10 cellular contexts compared by ENCODE assay signal in the genomic region with DNA sequence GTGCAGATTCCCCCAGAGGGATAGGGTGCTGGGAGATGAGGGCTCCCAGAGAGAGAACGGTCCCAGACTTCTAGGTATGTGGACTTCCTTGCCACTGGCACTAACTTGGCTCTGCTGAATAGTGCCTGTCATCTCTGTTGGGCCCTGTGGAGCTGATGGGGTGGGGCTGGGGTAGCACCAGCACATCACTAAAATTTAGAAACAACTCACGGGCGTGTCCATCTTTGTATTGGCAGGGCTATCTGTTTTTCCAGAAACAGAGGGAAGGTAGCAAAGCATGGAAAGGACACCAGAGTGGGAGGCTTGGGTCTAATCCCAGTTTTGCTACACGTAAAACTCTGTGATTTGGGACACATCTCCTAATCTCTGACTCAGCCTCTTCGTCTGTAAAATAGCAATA. TPM values are rescaled to one million over a fixed set of nuclear protein-coding genes. Genes with fewer than 3 reads are reported as not detected.
DNase-seq lines count a peak whose midpoint lies in the region; ATAC-seq and TF ChIP-seq lines count a peak whose summit lies in the region.
"Had no signal": no experiment of that assay in that cellular context is flagged by ENCODE, and none has a peak within 500 bp of the region (broad histone marks: within the 10 kb centered on the region; RNA-seq: fewer than 3 reads in every experiment).

No MANE protein-coding gene starts in this region.

- 64 to 67% methylated on average over 5 of the region's 5 CpGs for WGBS in heart right ventricle, 2 donors
- WGBS in stomach, 5 donors = 60 to 78% (median 68%) methylated on average over 5 of the region's 5 CpGs

- H3K9me3 ChIP-seq in RWPE2 (ENCODE audit: severe bottlenecking) (no peaks in the 10 kb centered on the region), heart right ventricle (no peaks in the 10 kb centered on the region), stomach (no peaks in the 10 kb centered on the region)

- H3K27me3 ChIP-seq in RWPE2 (ENCODE audit: insufficient read depth, poor library complexity, severe bottlenecking) (no peaks in the 10 kb centered on the region), heart right ventricle (no peaks in the 10 kb centered on the region), stomach (no peaks in the 10 kb centered on the region)

- H3K36me3 ChIP-seq in RWPE2 (ENCODE audit: low read depth) (peaks cover 6% of the 10 kb centered on the region), heart right ventricle (peaks cover 0 to 28% (median 6%) of the 10 kb centered on the region in 9 donors), stomach (peaks cover under 1 to 22% (median 10%) of the 10 kb centered on the region in 4 donors)

- TF ChIP-seq CTCF in RWPE2 (IDR thresholded peaks at IDR 0.05; ENCODE audit: poor library complexity, severe bottlenecking) (no peak), heart right ventricle (IDR thresholded peaks at IDR 0.05) (no peak), stomach (IDR thresholded peaks at IDR 0.05) (no peak)

- TF ChIP-seq POLR2A in stomach (IDR thresholded peaks at IDR 0.05) = no peak

- H3K4me3 ChIP-seq in RWPE2 (ENCODE audit: severe bottlenecking) (no peak overlapping the region), heart right ventricle (peak overlapping the region in 1 of 10 donors; percentile 15), stomach (no peak overlapping the region)

- intact Hi-C loops in heart right ventricle (cut with DNase I) = loop anchor here in 1 of 10 donors (10.0 kb wide), 1 partner anchor 65 kb away; no protein-coding TSS in a partner anchor
- intact Hi-C loops in stomach (cut with DNase I; ENCODE audit: low total_unique reads) = no loop called here

- no peak for TF ChIP-seq EP300 in stomach (IDR thresholded peaks at IDR 0.05)

- DNase-seq in RWPE2 (ENCODE audit: low spot score) (no peak), heart right ventricle (no peak), stomach (no peak), RPMI8226 (no peak), activated T-cell treated with anti-CD3 and anti-CD28 coated beads for 4 hours (no peak)
- DNase-seq in stimulated activated CD4-positive, alpha-beta T cell treated with anti-CD3 and anti-CD28 coated beads, Interleukin-4, amount 100 ng/mL, for 24 hours = no peak
- no peak for DNase-seq in stimulated activated CD4-positive, alpha-beta T cell treated with anti-CD3 and anti-CD28 coated beads, Interleukin-2, amount 100 ng/mL, for 24 hours
- DNase-seq: activated CD4-positive, alpha-beta T cell treated with anti-CD3 and anti-CD28 coated beads, Interleukin-2, amount 50 U/mL, for 4 hours; NCI-H774 had no signal

- ATAC-seq in GM19438 (IDR thresholded peaks at IDR 0.05; ENCODE audit: low read depth, unreplicated experiment) = peak; percentile 39
- no peak for ATAC-seq in RWPE2 (ENCODE audit: low read depth)
- ATAC-seq in heart right ventricle = peak in 7 of 8 donors; percentile 23 to 62 (median 33)

- peaks cover 35% of the 10 kb centered on the region for H3K4me1 ChIP-seq in RWPE2 (ENCODE audit: insufficient read depth, poor library complexity, severe bottlenecking)
- peaks cover 0 to 72% (median 41%) of the 10 kb centered on the region in 9 donors for H3K4me1 ChIP-seq in heart right ventricle
- H3K4me1 ChIP-seq in stomach = peaks cover 11 to 60% (median 28%) of the 10 kb centered on the region in 4 donors

- H3K27ac ChIP-seq in RWPE2 (ENCODE audit: poor library complexity, severe bottlenecking) (peak overlapping the region; percentile 54), heart right ventricle (peak overlapping the region; percentile 51 to 91 (median 80)), stomach (peak overlapping the region; percentile 62 to 80 (median 78))

RNA-seq across cellular contexts. Expression of gene SWAP70, which starts 25.8 kb away (rescaled TPM):
- total RNA-seq in heart right ventricle = 10 to 100 TPM; 15.9 to 33.4 (median 20.8) TPM
- 1 to 10 TPM; 7.8 to 9.7 TPM for polyA plus RNA-seq in heart right ventricle
- 10 to 100 TPM; 18.2 to 39.5 (median 19.8) TPM for total RNA-seq in stomach
- polyA plus RNA-seq in stomach = 10 to 100 TPM in 2 of 3 donors, 1 to 10 TPM in 1; 5.1 to 11.0 (median 10.1) TPM
